ENCODE assay signal across 1 cellular context in genomic region chr21:43734830-43735229, GRCh38.
TF ChIP-seq lines count a peak whose summit lies in the region.

No MANE protein-coding gene starts in this region.

TF ChIP-seq in SK-N-SH treated with all-trans-retinoic acid at 6 μM for 48 hours, 23 proteins besides CTCF, POLR2A, EP300 and RAD21 (continued from another document):
- TF ChIP-seq CSRNP3 (CRISPR knock-in tag; IDR thresholded peaks at IDR 0.05) = no peak
